ENCODE assay signal across 20 cellular contexts in genomic region chr17:1232786-1233185, GRCh38. TPM values are rescaled to one million over a fixed set of nuclear protein-coding genes. Genes with fewer than 3 reads are reported as not detected.
A peak's percentile ranks its signal among the peaks of the same experiment; 100 is the strongest.
DNase-seq lines count a peak whose midpoint lies in the region; ATAC-seq, FAIRE-seq and TF ChIP-seq lines count a peak whose summit lies in the region.
"Had no signal": no experiment of that assay in that cellular context is flagged by ENCODE, and none has a peak within 500 bp of the region (broad histone marks: within the 10 kb centered on the region; RNA-seq: fewer than 3 reads in every experiment).

No MANE protein-coding gene starts in this region.

- H3K4me1 ChIP-seq in kidney (ENCODE audit: control insufficient read depth in 1 of 2, insufficient read depth in 1 of 2, low read depth in 1 of 2, low read length in 2 of 2) = peaks cover 0 to 2% of the 10 kb centered on the region in 2 donors

- no peak overlapping the region for H3K4me3 ChIP-seq in brain microvascular endothelial cell (ENCODE audit: low read depth, low read length)
- no peak overlapping the region for H3K4me3 ChIP-seq in kidney (ENCODE audit: low read length in 2 of 2)
- H3K4me3 ChIP-seq: BLaER1 treated with 17β-estradiol and CSF1 and Interleukin-3, amounts not matched to agents 10 nM and 100 nM had no signal

- no peak for TF ChIP-seq CTCF in brain microvascular endothelial cell (IDR thresholded peaks at IDR 0.05; ENCODE audit: low read depth, low read length, missing control alignments)
- TF ChIP-seq CTCF in kidney (IDR thresholded peaks at IDR 0.05; ENCODE audit: borderline replicate concordance, extremely low read depth, insufficient read depth) = no peak

- ATAC-seq in HG02840 (IDR thresholded peaks at IDR 0.05; ENCODE audit: low FRiP score, unreplicated experiment) = no peak

- no peak overlapping the region for H3K9ac ChIP-seq in kidney (ENCODE audit: low read length in 2 of 2)
- H3K9ac ChIP-seq: BLaER1 treated with 17β-estradiol and CSF1 and Interleukin-3, amounts not matched to agents 10 nM and 100 nM; parathyroid adenoma had no signal

- in situ Hi-C loops in brain microvascular endothelial cell (cut with HindIII; ENCODE audit: low pct_ligation_motif_present, low sequenced_read_pairs) = no loop called here

- no peaks in the 10 kb centered on the region for H3K9me3 ChIP-seq in kidney (ENCODE audit: control insufficient read depth in 1 of 2, low read length in 2 of 2)

- intact Hi-C loops in kidney (cut with DNase I) = no loop called here

- H3K36me3 ChIP-seq in brain microvascular endothelial cell (replicated peaks) (no peaks in the 10 kb centered on the region), kidney (ENCODE audit: control insufficient read depth in 1 of 2, insufficient read depth in 2 of 2, low read length in 2 of 2) (no peaks in the 10 kb centered on the region)
- H3K36me3 ChIP-seq: BLaER1 treated with 17β-estradiol and CSF1 and Interleukin-3, amounts not matched to agents 10 nM and 100 nM had no signal

- TF ChIP-seq POLR2A in H54 (IDR thresholded peaks at IDR 0.05; ENCODE audit: low read depth, low read length) = no peak

- FAIRE-seq in H54 (lab: Jason Lieb, UNC) = no peak
- FAIRE-seq in kidney (lab: Jason Lieb, UNC) = no peak
- FAIRE-seq: colon, urothelium cell line had no signal

- peak overlapping the region; percentile 61 for H3K27ac ChIP-seq in brain microvascular endothelial cell
- no peak overlapping the region for H3K27ac ChIP-seq in kidney (ENCODE audit: low read depth in 2 of 2, low read length in 2 of 2)
- H3K27ac ChIP-seq: BLaER1 treated with 17β-estradiol and CSF1 and Interleukin-3, amounts not matched to agents 10 nM and 100 nM; epithelial cell of prostate; parathyroid adenoma had no signal

- H3K27me3 ChIP-seq in brain microvascular endothelial cell (replicated peaks) = peaks cover 25% of the 10 kb centered on the region

- DNase-seq in AG20443 (ENCODE audit: low spot score) = peak; percentile 79
- peak; percentile 44 for DNase-seq in H54 (ENCODE audit: insufficient read length, low spot score)
- peak; percentile 67 for DNase-seq in brain microvascular endothelial cell
- DNase-seq in iris pigment epithelial cell (ENCODE audit: low read depth) = peak; percentile 79
- no peak for DNase-seq in islet precursor cell
- DNase-seq in NCI-H345 treated with DMSO at 0.1 percent for 48 hours (lab: John Stamatoyannopoulos, UW; ENCODE audit: unreplicated experiment) = no peak
- no peak for DNase-seq in kidney
- DNase-seq: activated CD4-positive, alpha-beta T cell treated with anti-CD3 and anti-CD28 coated beads, Interleukin-2, amount 10 ng/mL, durations not matched to agents 24 days and 14 days; head of caudate nucleus; MV-4-11; NCI-H2029 treated with DMSO at 0.1 percent for 48 hours; NCI-H510A; stimulated activated CD4-positive, alpha-beta T cell treated with anti-CD3 and anti-CD28 coated beads, Interleukin-2, amount 100 ng/mL, for 48 hours had no signal

RNA-seq across cellular contexts. Expression of gene BHLHA9, which starts 37.5 kb away (rescaled TPM):
- total RNA-seq in kidney = not detected
- not detected for polyA plus RNA-seq in kidney (ENCODE audit: insufficient read depth, low read depth, low replicate concordance)
- total RNA-seq: activated CD4-positive, alpha-beta T cell treated with anti-CD3 and anti-CD28 coated beads, Interleukin-2, amount 10 ng/mL, durations not matched to agents 24 days and 14 days; lung microvascular endothelial cell had no signal

RNA-seq across cellular contexts. Expression of gene TRARG1, which starts 46.7 kb away (rescaled TPM):
- not detected for total RNA-seq in kidney
- polyA plus RNA-seq in kidney (ENCODE audit: insufficient read depth, low read depth, low replicate concordance) = not detected
- total RNA-seq: lung microvascular endothelial cell had no signal

RNA-seq across cellular contexts. Expression of gene ABR, which starts 53.0 kb away (rescaled TPM):
- 116 TPM for total RNA-seq in kidney
- 18.7 TPM for polyA plus RNA-seq in kidney (ENCODE audit: insufficient read depth, low read depth, low replicate concordance)

Comparison
In these comparisons a context has a peak if more than half of its experiments do, and no peak if none do; other contexts are left out.
1. DNase-seq: peak in AG20443 (single experiment), H54 (single experiment), brain microvascular endothelial cell (single experiment) and iris pigment epithelial cell (single experiment); none in islet precursor cell (single experiment), NCI-H345 treated with DMSO at 0.1 percent for 48 hours (single experiment) and kidney (single experiment).